Comparison of ENCODE assay signal across 1 cellular context in genomic region chr22:37686002-37686982, GRCh38.
TF ChIP-seq lines count a peak whose summit lies in the region.

Gene NOL12, plus strand, starts transcription at chr22:37686343. Its CDS starts 50 bp downstream, at chr22:37686393.

TF ChIP-seq in GM12878, 131 proteins besides CTCF, POLR2A, EP300 and RAD21 (continued from another document and continues in another):
- TF ChIP-seq NFYA (IDR thresholded peaks at IDR 0.05; ENCODE audit: borderline replicate concordance, low read depth, low read length) (no peak), BRCA1 (IDR thresholded peaks at IDR 0.05; ENCODE audit: low read depth, low read length) (no peak), KAT2A (conservative IDR thresholded peaks at IDR 0.05; ENCODE audit: control insufficient read depth, low read depth, low read length) (no peak), MLLT1 (IDR thresholded peaks at IDR 0.05) (peak; percentile 51; the same call in 1 of the 2 replicates), LARP7 (IDR thresholded peaks at IDR 0.05) (peak; percentile 77), SUZ12 (IDR thresholded peaks at IDR 0.05; ENCODE audit: unreplicated experiment) (no peak), PML (IDR thresholded peaks at IDR 0.05; ENCODE audit: low read length) (peak; percentile 51; the same call in 1 of the 2 replicates), IKZF1 (conservative IDR thresholded peaks at IDR 0.05) (peak; percentile 90), SIN3A (IDR thresholded peaks at IDR 0.05; ENCODE audit: low read depth, low read length) (peak; percentile 96), SMARCA5 (IDR thresholded peaks at IDR 0.05) (peak; percentile 29; the same call in 1 of the 2 replicates), GABPA (IDR thresholded peaks at IDR 0.05; ENCODE audit: low read depth) (peak; percentile 98), RFX5 (IDR thresholded peaks at IDR 0.05; ENCODE audit: low read depth, low read length) (no peak), NRF1 (conservative IDR thresholded peaks at IDR 0.05; ENCODE audit: low read depth, low read length) (no peak), PKNOX1 (IDR thresholded peaks at IDR 0.05) (peak; percentile 61; the same call in 1 of the 2 replicates), RAD51 (IDR thresholded peaks at IDR 0.05) (no peak), ASH2L (IDR thresholded peaks at IDR 0.05; ENCODE audit: borderline replicate concordance, low read depth) (peak; percentile 92; the same call in 1 of the 2 replicates), YBX1 (IDR thresholded peaks at IDR 0.05) (no peak), MTA2 (IDR thresholded peaks at IDR 0.05; ENCODE audit: low read depth) (no peak), SP1 (IDR thresholded peaks at IDR 0.05; ENCODE audit: low read depth, low read length) (peak; percentile 96), ZNF24 (IDR thresholded peaks at IDR 0.05) (peak; percentile 54), MEF2A (IDR thresholded peaks at IDR 0.05; ENCODE audit: insufficient read depth, low read depth, low read length) (0 out of 2 replicates have a peak, but pooled peaks have one; percentile 25), STAT3 (IDR thresholded peaks at IDR 0.05; ENCODE audit: low read depth, low read length) (no peak), WRNIP1 (IDR thresholded peaks at IDR 0.05; ENCODE audit: borderline replicate concordance, low read depth, low read length) (peak; percentile 95; the same call in 1 of the 2 replicates), MTA3 (IDR thresholded peaks at IDR 0.05; ENCODE audit: borderline replicate concordance, low read length) (no peak), CEBPB (IDR thresholded peaks at IDR 0.05; ENCODE audit: borderline replicate concordance in 1 of 2, low read depth in 2 of 2, low read length in 2 of 2) (no peak), ZNF622 (IDR thresholded peaks at IDR 0.05) (no peak), MYB (IDR thresholded peaks at IDR 0.05; ENCODE audit: borderline replicate concordance, low read depth, low read length) (no peak), RELA (IDR thresholded peaks at IDR 0.05; ENCODE audit: borderline replicate concordance, partially characterized antibody) (peak; percentile 74), FOS (IDR thresholded peaks at IDR 0.05; ENCODE audit: borderline replicate concordance, extremely low read depth, insufficient read length) (no peak), MEF2B (IDR thresholded peaks at IDR 0.05; ENCODE audit: partially characterized antibody, poor library complexity, severe bottlenecking) (peak; percentile 42), SPI1 (IDR thresholded peaks at IDR 0.05; ENCODE audit: borderline replicate concordance, insufficient read depth, low read depth, low read length) (peak; percentile 30), NR2C2 (IDR thresholded peaks at IDR 0.05; ENCODE audit: borderline replicate concordance, control insufficient read depth, insufficient read length, low read depth) (no peak), ZNF207 (IDR thresholded peaks at IDR 0.05; ENCODE audit: borderline replicate concordance) (peak; percentile 95), NR2F1 (conservative IDR thresholded peaks at IDR 0.05) (peak; percentile 61; the same call in 1 of the 2 replicates), SMAD1 (IDR thresholded peaks at IDR 0.05; ENCODE audit: low read depth, partially characterized antibody) (no peak), DPF2 (IDR thresholded peaks at IDR 0.05) (0 out of 2 replicates have a peak, but pooled peaks have one; percentile 21), SREBF1 (IDR thresholded peaks at IDR 0.05; ENCODE audit: low read length) (no peak; the same call in 1 of the 2 replicates), SUPT20H (IDR thresholded peaks at IDR 0.05; ENCODE audit: borderline replicate concordance, control insufficient read depth, low read depth, low read length) (no peak), SMC3 (IDR thresholded peaks at IDR 0.05; ENCODE audit: borderline replicate concordance, low read length) (no peak), ESRRA (IDR thresholded peaks at IDR 0.05; ENCODE audit: low read length) (no peak), ZNF274 (IDR thresholded peaks at IDR 0.05; ENCODE audit: insufficient read depth, insufficient read length) (no peak), MYC (IDR thresholded peaks at IDR 0.05; ENCODE audit: insufficient read depth, insufficient read length, insufficient replicate concordance, low read length, severe bottlenecking) (peak; percentile 77), BACH1 (IDR thresholded peaks at IDR 0.05; ENCODE audit: borderline replicate concordance) (no peak), NKRF (conservative IDR thresholded peaks at IDR 0.05) (peak; percentile 91), E4F1 (IDR thresholded peaks at IDR 0.05; ENCODE audit: borderline replicate concordance, partially characterized antibody) (peak; percentile 91), GATAD2B (conservative IDR thresholded peaks at IDR 0.05; ENCODE audit: low read depth) (0 out of 2 replicates have a peak, but pooled peaks have one; percentile 60)
- TF ChIP-seq, protein P1, sequence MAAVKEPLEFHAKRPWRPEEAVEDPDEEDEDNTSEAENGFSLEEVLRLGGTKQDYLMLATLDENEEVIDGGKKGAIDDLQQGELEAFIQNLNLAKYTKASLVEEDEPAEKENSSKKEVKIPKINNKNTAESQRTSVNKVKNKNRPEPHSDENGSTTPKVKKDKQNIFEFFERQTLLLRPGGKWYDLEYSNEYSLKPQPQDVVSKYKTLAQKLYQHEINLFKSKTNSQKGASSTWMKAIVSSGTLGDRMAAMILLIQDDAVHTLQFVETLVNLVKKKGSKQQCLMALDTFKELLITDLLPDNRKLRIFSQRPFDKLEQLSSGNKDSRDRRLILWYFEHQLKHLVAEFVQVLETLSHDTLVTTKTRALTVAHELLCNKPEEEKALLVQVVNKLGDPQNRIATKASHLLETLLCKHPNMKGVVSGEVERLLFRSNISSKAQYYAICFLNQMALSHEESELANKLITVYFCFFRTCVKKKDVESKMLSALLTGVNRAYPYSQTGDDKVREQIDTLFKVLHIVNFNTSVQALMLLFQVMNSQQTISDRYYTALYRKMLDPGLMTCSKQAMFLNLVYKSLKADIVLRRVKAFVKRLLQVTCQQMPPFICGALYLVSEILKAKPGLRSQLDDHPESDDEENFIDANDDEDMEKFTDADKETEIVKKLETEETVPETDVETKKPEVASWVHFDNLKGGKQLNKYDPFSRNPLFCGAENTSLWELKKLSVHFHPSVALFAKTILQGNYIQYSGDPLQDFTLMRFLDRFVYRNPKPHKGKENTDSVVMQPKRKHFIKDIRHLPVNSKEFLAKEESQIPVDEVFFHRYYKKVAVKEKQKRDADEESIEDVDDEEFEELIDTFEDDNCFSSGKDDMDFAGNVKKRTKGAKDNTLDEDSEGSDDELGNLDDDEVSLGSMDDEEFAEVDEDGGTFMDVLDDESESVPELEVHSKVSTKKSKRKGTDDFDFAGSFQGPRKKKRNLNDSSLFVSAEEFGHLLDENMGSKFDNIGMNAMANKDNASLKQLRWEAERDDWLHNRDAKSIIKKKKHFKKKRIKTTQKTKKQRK (IDR thresholded peaks at IDR 0.05; ENCODE audit: low read depth, low read length) = no peak
- TF ChIP-seq, protein P2, sequence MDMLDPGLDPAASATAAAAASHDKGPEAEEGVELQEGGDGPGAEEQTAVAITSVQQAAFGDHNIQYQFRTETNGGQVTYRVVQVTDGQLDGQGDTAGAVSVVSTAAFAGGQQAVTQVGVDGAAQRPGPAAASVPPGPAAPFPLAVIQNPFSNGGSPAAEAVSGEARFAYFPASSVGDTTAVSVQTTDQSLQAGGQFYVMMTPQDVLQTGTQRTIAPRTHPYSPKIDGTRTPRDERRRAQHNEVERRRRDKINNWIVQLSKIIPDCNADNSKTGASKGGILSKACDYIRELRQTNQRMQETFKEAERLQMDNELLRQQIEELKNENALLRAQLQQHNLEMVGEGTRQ (IDR thresholded peaks at IDR 0.05; ENCODE audit: borderline replicate concordance, low read depth, low read length) = no peak
- TF ChIP-seq, protein P3, sequence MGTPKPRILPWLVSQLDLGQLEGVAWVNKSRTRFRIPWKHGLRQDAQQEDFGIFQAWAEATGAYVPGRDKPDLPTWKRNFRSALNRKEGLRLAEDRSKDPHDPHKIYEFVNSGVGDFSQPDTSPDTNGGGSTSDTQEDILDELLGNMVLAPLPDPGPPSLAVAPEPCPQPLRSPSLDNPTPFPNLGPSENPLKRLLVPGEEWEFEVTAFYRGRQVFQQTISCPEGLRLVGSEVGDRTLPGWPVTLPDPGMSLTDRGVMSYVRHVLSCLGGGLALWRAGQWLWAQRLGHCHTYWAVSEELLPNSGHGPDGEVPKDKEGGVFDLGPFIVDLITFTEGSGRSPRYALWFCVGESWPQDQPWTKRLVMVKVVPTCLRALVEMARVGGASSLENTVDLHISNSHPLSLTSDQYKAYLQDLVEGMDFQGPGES (IDR thresholded peaks at IDR 0.05) = no peak
- TF ChIP-seq, protein P4, sequence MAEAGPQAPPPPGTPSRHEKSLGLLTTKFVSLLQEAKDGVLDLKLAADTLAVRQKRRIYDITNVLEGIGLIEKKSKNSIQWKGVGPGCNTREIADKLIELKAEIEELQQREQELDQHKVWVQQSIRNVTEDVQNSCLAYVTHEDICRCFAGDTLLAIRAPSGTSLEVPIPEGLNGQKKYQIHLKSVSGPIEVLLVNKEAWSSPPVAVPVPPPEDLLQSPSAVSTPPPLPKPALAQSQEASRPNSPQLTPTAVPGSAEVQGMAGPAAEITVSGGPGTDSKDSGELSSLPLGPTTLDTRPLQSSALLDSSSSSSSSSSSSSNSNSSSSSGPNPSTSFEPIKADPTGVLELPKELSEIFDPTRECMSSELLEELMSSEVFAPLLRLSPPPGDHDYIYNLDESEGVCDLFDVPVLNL (IDR thresholded peaks at IDR 0.05; ENCODE audit: low read depth, low read length) = no peak
